Comparison of ENCODE assay signal across 14 cellular contexts in genomic region chr16:9885457-9885856, GRCh38.
"Had no signal": no experiment of that assay in that cellular context is flagged by ENCODE, and none has a peak within 500 bp of the region (broad histone marks: within the 10 kb centered on the region; RNA-seq: fewer than 3 reads in every experiment).

No MANE protein-coding gene starts in this region.

- H3K9me3 Mint-ChIP-seq: activated CD4-positive, alpha-beta memory T cell treated with anti-CD3 and anti-CD28 coated beads for 36 hours; activated naive CD8-positive, alpha-beta T cell treated with anti-CD3 and anti-CD28 coated beads for 36 hours; nephron; stimulated activated effector memory CD8-positive, alpha-beta T cell treated with anti-CD3 and anti-CD28 coated beads, Interleukin-12 subunit alpha, Interleukin-12 subunit beta, amount 100 ng/mL, for 72 hours had no signal

- FAIRE-seq: bronchial epithelial cell, small intestine had no signal

- DNase-seq: activated CD4-positive, alpha-beta memory T cell treated with anti-CD3 and anti-CD28 coated beads for 36 hours; activated gamma-delta T cell; activated naive CD8-positive, alpha-beta T cell treated with anti-CD3 and anti-CD28 coated beads for 36 hours; activated T-cell treated with anti-CD3 and anti-CD28 coated beads, Interleukin-2, amount 50 U/mL, for 48 hours; erythroblast; immature natural killer cell; left colon; SHP77 treated with DMSO at 0.1 percent for 48 hours; small intestine had no signal

- H3K27ac ChIP-seq: coronary artery, parathyroid adenoma had no signal

- H3K36me3 Mint-ChIP-seq: activated CD4-positive, alpha-beta memory T cell treated with anti-CD3 and anti-CD28 coated beads for 36 hours; activated naive CD8-positive, alpha-beta T cell treated with anti-CD3 and anti-CD28 coated beads for 36 hours; immature natural killer cell; stimulated activated effector memory CD8-positive, alpha-beta T cell treated with anti-CD3 and anti-CD28 coated beads, Interleukin-12 subunit alpha, Interleukin-12 subunit beta, amount 100 ng/mL, for 72 hours had no signal

- H3K4me1 Mint-ChIP-seq: activated naive CD8-positive, alpha-beta T cell treated with anti-CD3 and anti-CD28 coated beads for 36 hours; immature natural killer cell; nephron; stimulated activated effector memory CD8-positive, alpha-beta T cell treated with anti-CD3 and anti-CD28 coated beads, Interleukin-12 subunit alpha, Interleukin-12 subunit beta, amount 100 ng/mL, for 72 hours had no signal

- ATAC-seq: left colon; stimulated activated effector memory CD8-positive, alpha-beta T cell treated with anti-CD3 and anti-CD28 coated beads, Interleukin-12 subunit alpha, Interleukin-12 subunit beta, amount 100 ng/mL, for 72 hours had no signal

- H3K4me1 ChIP-seq: parathyroid adenoma had no signal

- H3K4me3 ChIP-seq: coronary artery had no signal

- H2AFZ ChIP-seq: parathyroid adenoma had no signal

- H3K4me3 Mint-ChIP-seq: activated CD4-positive, alpha-beta memory T cell treated with anti-CD3 and anti-CD28 coated beads for 36 hours; activated naive CD8-positive, alpha-beta T cell treated with anti-CD3 and anti-CD28 coated beads for 36 hours; immature natural killer cell; nephron; stimulated activated effector memory CD8-positive, alpha-beta T cell treated with anti-CD3 and anti-CD28 coated beads, Interleukin-12 subunit alpha, Interleukin-12 subunit beta, amount 100 ng/mL, for 72 hours had no signal

- H3K27ac Mint-ChIP-seq: activated CD4-positive, alpha-beta memory T cell treated with anti-CD3 and anti-CD28 coated beads for 36 hours; activated naive CD8-positive, alpha-beta T cell treated with anti-CD3 and anti-CD28 coated beads for 36 hours; immature natural killer cell; nephron; stimulated activated effector memory CD8-positive, alpha-beta T cell treated with anti-CD3 and anti-CD28 coated beads, Interleukin-12 subunit alpha, Interleukin-12 subunit beta, amount 100 ng/mL, for 72 hours had no signal

- H3K79me2 ChIP-seq: parathyroid adenoma had no signal
